Comparison of ENCODE assay signal across 8 cellular contexts in genomic region chr5:52989025-52989780, GRCh38. TPM values are rescaled to one million over a fixed set of nuclear protein-coding genes. Genes with fewer than 3 reads are reported as not detected.
DNase-seq lines count a peak whose midpoint lies in the region; ATAC-seq, FAIRE-seq and TF ChIP-seq lines count a peak whose summit lies in the region.

Gene ITGA2, plus strand, starts transcription at chr5:52989352. Its CDS starts 117 bp downstream, at chr5:52989469.

- peak within 1 kb of the TSS; percentile 25 to 80 (median 72) for H3K4me3 Mint-ChIP-seq in IgD-negative memory B cell
- H3K4me3 Mint-ChIP-seq in memory B cell: peak within 1 kb of the TSS; percentile 73

- H3K9me3 Mint-ChIP-seq in IgD-negative memory B cell (no peaks in the 10 kb centered on the region), memory B cell (no peaks in the 10 kb centered on the region)

- H3K4me1 Mint-ChIP-seq in IgD-negative memory B cell: peaks cover 3 to 8% (median 4%) of the 10 kb centered on the region in 3 donors
- H3K4me1 Mint-ChIP-seq in memory B cell: peaks cover 4% of the 10 kb centered on the region

- no peak within 1 kb of the TSS for H3K23ac ChIP-seq in H1 (ENCODE audit: insufficient read length)

- H3K27me3 Mint-ChIP-seq in IgD-negative memory B cell: peaks cover 45% of the 10 kb centered on the region
- peaks cover 32% of the 10 kb centered on the region for H3K27me3 Mint-ChIP-seq in memory B cell

- H3K27ac ChIP-seq in H1 (ENCODE audit: low read depth, low read length) (no peak within 1 kb of the TSS), stomach smooth muscle (ENCODE audit: low read length) (no peak within 1 kb of the TSS)

- TF ChIP-seq EP300 in H1 (IDR thresholded peaks at IDR 0.05; ENCODE audit: borderline replicate concordance in 1 of 2, low read depth in 2 of 2, low read length in 2 of 2): no peak

- peak within 1 kb of the TSS; percentile 93 for H2AFZ ChIP-seq in H1 (ENCODE audit: low read length)

- DNase-seq in AML-193 (lab: John Stamatoyannopoulos, UW): peak; percentile 45 to 47
- DNase-seq in activated CD4-positive, alpha-beta T cell treated with anti-CD3 and anti-CD28 coated beads for 4 hours: peak; percentile 2 to 12
- peak in 1 of 2 experiments; percentile 77 for DNase-seq in H1 (ENCODE audit: low read depth in 1 of 2, low spot score in 2 of 2)
- DNase-seq in memory B cell (ENCODE audit: low spot score in 2 of 2): peak in 1 of 2 donors; percentile 15
- no peak for DNase-seq in foreskin melanocyte

- H3K9me3 ChIP-seq in H1 (ENCODE audit: insufficient read depth in 2 of 2, low read depth in 1 of 2, low read length in 1 of 2): no peaks in the 10 kb centered on the region
- no peaks in the 10 kb centered on the region for H3K9me3 ChIP-seq in stomach smooth muscle (ENCODE audit: control insufficient read depth in 2 of 2, low read length in 2 of 2)

- no peak within 1 kb of the TSS for H2AK5ac ChIP-seq in H1 (ENCODE audit: low read depth, low read length)

- H3K79me2 ChIP-seq in H1 (ENCODE audit: control insufficient read depth in 1 of 2, insufficient read depth in 2 of 2, low read length in 2 of 2): no peaks in the 10 kb centered on the region

- no peaks in the 10 kb centered on the region for H4K20me1 ChIP-seq in H1 (replicated peaks in 1 of 2; ENCODE audit: control insufficient read depth in 1 of 2, insufficient read depth in 2 of 2, low read length in 2 of 2)

- peak within 1 kb of the TSS; percentile 89; the same call in 1 of the 2 replicates for H2BK12ac ChIP-seq in H1 (ENCODE audit: low read depth, low read length)

- POLR2A ChIA-PET in H1 (lab: Charles Lee; ENCODE audit: partially characterized antibody): interaction anchor here (0.9 kb wide), 1 partner anchor 35 kb away, joined by 3 read pairs; no protein-coding TSS in a partner anchor

- H3K4me1 ChIP-seq in H1 (replicated peaks in 1 of 4; ENCODE audit: control insufficient read depth in 3 of 4, insufficient read depth in 4 of 4, low read length in 3 of 4): no peaks in the 10 kb centered on the region; a peak in 1 of 7 replicates
- peaks cover 11% of the 10 kb centered on the region for H3K4me1 ChIP-seq in stomach smooth muscle (ENCODE audit: control insufficient read depth, insufficient read depth, low read length)

- H3K27me3 ChIP-seq in H1 (replicated peaks in 1 of 4; ENCODE audit: control insufficient read depth in 3 of 4, extremely low read depth in 1 of 4, insufficient read depth in 3 of 4, low read length in 3 of 4) (peaks cover 0 to 13% (median 10%) of the 10 kb centered on the region in 4 experiments; a peak in 4 of 7 replicates), stomach smooth muscle (ENCODE audit: control insufficient read depth in 1 of 2, insufficient read depth in 2 of 2, low read length in 2 of 2) (no peaks in the 10 kb centered on the region)

- TF ChIP-seq CTCF in H1 (IDR thresholded peaks at IDR 0.05; ENCODE audit: control extremely low read depth in 1 of 3, insufficient read depth in 1 of 3, low read depth in 1 of 3, low read length in 3 of 3): no peak

- H3K79me1 ChIP-seq in H1 (ENCODE audit: low read depth, low read length): no peaks in the 10 kb centered on the region

- peak in 1 of 2 experiments; percentile 33; a peak in 1 of 3 replicates for TF ChIP-seq POLR2A in H1 (IDR thresholded peaks at IDR 0.05; ENCODE audit: control extremely low read depth in 1 of 2, low read depth in 2 of 2, low read length in 2 of 2)

- no peak within 1 kb of the TSS for H3K4ac ChIP-seq in H1 (replicated peaks; ENCODE audit: insufficient read length, low read depth, low read length)

- H3K4me2 ChIP-seq in H1 (ENCODE audit: insufficient read depth in 1 of 2, low read depth in 2 of 2, low read length in 2 of 2): peak within 1 kb of the TSS; percentile 88 to 95

- no peak within 1 kb of the TSS for H3K56ac ChIP-seq in H1 (replicated peaks; ENCODE audit: insufficient read length, low read depth, low read length)

- H4K91ac ChIP-seq in H1 (replicated peaks; ENCODE audit: insufficient read length, low read length): peak within 1 kb of the TSS; percentile 52

- H2BK20ac ChIP-seq in H1 (ENCODE audit: low read length): no peak within 1 kb of the TSS

- H3K27ac Mint-ChIP-seq in IgD-negative memory B cell (no peak within 1 kb of the TSS), memory B cell (no peak within 1 kb of the TSS)

- H3K18ac ChIP-seq in H1 (ENCODE audit: extremely low read depth, low read length): peak within 1 kb of the TSS; percentile 88; the same call in 1 of the 2 replicates

- peak; percentile 48 for ATAC-seq in GM19463 (IDR thresholded peaks at IDR 0.05; ENCODE audit: unreplicated experiment)
- ATAC-seq in memory B cell (ENCODE audit: low read depth): peak; percentile 42

- H3K36me3 ChIP-seq in H1 (ENCODE audit: control insufficient read depth in 2 of 4, insufficient read depth in 4 of 4, low read length in 3 of 4): no peaks in the 10 kb centered on the region; a peak in 1 of 8 replicates
- H3K36me3 ChIP-seq in stomach smooth muscle (ENCODE audit: control insufficient read depth in 2 of 2, insufficient read depth in 2 of 2, low read length in 2 of 2): no peaks in the 10 kb centered on the region

- H4K8ac ChIP-seq in H1 (ENCODE audit: extremely low read depth, insufficient read depth, low read length): peak within 1 kb of the TSS; percentile 17; the same call in 1 of the 2 replicates

- no peak within 1 kb of the TSS for H4K5ac ChIP-seq in H1 (ENCODE audit: insufficient read length, low read depth, low read length)

- H3K23me2 ChIP-seq in H1 (ENCODE audit: low read depth, low read length): peaks cover 15% of the 10 kb centered on the region

- peak within 1 kb of the TSS; percentile 88 for H2BK15ac ChIP-seq in H1 (ENCODE audit: low read length)

- CTCF ChIA-PET in H1 (lab: Charles Lee; ENCODE audit: partially characterized antibody): interaction anchor here (0.7 to 6.5 kb wide), 7 partner anchors 8 to 297 kb away, joined by 3 to 44 read pairs (median 4); no protein-coding TSS in a partner anchor

- H2BK5ac ChIP-seq in H1 (ENCODE audit: low read depth, low read length): 0 out of 2 replicates have a peak within 1 kb of the TSS, but pooled peaks have one; percentile 27

- no peaks in the 10 kb centered on the region for H3K36me3 Mint-ChIP-seq in IgD-negative memory B cell
- H3K36me3 Mint-ChIP-seq in memory B cell: no peaks in the 10 kb centered on the region

- H3K9ac ChIP-seq in H1 (replicated peaks in 1 of 4; ENCODE audit: extremely low read depth in 1 of 4, low read depth in 3 of 4, low read length in 3 of 4) (peak within 1 kb of the TSS; percentile 52 to 84 (median 67)), stomach smooth muscle (ENCODE audit: low read length in 2 of 2) (peak within 1 kb of the TSS; percentile 37 to 63)

- TF ChIP-seq RAD21 in H1 (IDR thresholded peaks at IDR 0.05 in 1 of 2, conservative IDR thresholded peaks at IDR 0.05 in 1 of 2; ENCODE audit: low read depth in 2 of 2, low read length in 2 of 2): no peak

- WGBS in H1 (ENCODE audit: extremely low coverage in 1 of 2, insufficient coverage in 1 of 2, insufficient read length in 1 of 2, insufficient replicate concordance in 2 of 2, low coverage in 1 of 2, low lambda C conversion rate in 2 of 2, missing lambda C conversion rate in 1 of 2), 2 experiments: 3% methylated on average over 39 of the region's 64 CpGs; no CpG with 5 or more reads in 1 of the 2 experiments

- H2BK120ac ChIP-seq in H1 (replicated peaks; ENCODE audit: low read depth, low read length): no peak within 1 kb of the TSS

- H3K14ac ChIP-seq in H1 (ENCODE audit: insufficient read length): no peak within 1 kb of the TSS

- FAIRE-seq in H1 (lab: Jason Lieb, UNC): no peak

- peak within 1 kb of the TSS; percentile 77 to 92 (median 88) for H3K4me3 ChIP-seq in H1 (ENCODE audit: extremely low read depth in 1 of 4, insufficient read depth in 2 of 4, low read depth in 3 of 4, low read length in 4 of 4)
- peak within 1 kb of the TSS; percentile 84 to 85 for H3K4me3 ChIP-seq in stomach smooth muscle (ENCODE audit: low read length in 2 of 2)

TF ChIP-seq in H1, 55 proteins besides CTCF, POLR2A, EP300 and RAD21 (continues in another document):
- peak; percentile 53; the same call in 1 of the 2 replicates for TF ChIP-seq MAX (IDR thresholded peaks at IDR 0.05)
- no peak for TF ChIP-seq TCF12 (IDR thresholded peaks at IDR 0.05; ENCODE audit: low read depth, low read length)
- 0 out of 2 replicates have a peak, but pooled peaks have one; percentile 24 for TF ChIP-seq KDM1A (IDR thresholded peaks at IDR 0.05; ENCODE audit: borderline replicate concordance, low read length)
- TF ChIP-seq HDAC2 (IDR thresholded peaks at IDR 0.05; ENCODE audit: borderline replicate concordance in 1 of 2, low read depth in 2 of 2, low read length in 2 of 2): peak in 1 of 2 experiments; percentile 47; a peak in 1 of 4 replicates
- no peak for TF ChIP-seq CHD1 (IDR thresholded peaks at IDR 0.05; ENCODE audit: low read depth, low read length)
- TF ChIP-seq SP2 (IDR thresholded peaks at IDR 0.05; ENCODE audit: low read length): no peak
- no peak for TF ChIP-seq BRCA1 (IDR thresholded peaks at IDR 0.05; ENCODE audit: low read depth, low read length)
- no peak for TF ChIP-seq SIX5 (IDR thresholded peaks at IDR 0.05; ENCODE audit: low read depth, low read length)
- no peak for TF ChIP-seq BCL11A (IDR thresholded peaks at IDR 0.05; ENCODE audit: low read depth in 2 of 2, low read length in 2 of 2)
- TF ChIP-seq SP4 (IDR thresholded peaks at IDR 0.05; ENCODE audit: low read length): no peak
- TF ChIP-seq TEAD4 (IDR thresholded peaks at IDR 0.05; ENCODE audit: low read depth, low read length): no peak
- TF ChIP-seq SP1 (IDR thresholded peaks at IDR 0.05; ENCODE audit: low read depth, low read length): no peak
- peak; percentile 90 for TF ChIP-seq KDM4A (IDR thresholded peaks at IDR 0.05; ENCODE audit: low read depth, low read length, severe bottlenecking)
- TF ChIP-seq RBBP5 (IDR thresholded peaks at IDR 0.05; ENCODE audit: borderline replicate concordance, low read depth, low read length): peak; percentile 87
- TF ChIP-seq RNF2 (IDR thresholded peaks at IDR 0.05; ENCODE audit: borderline replicate concordance, low read depth, low read length, missing control alignments, poor library complexity, severe bottlenecking): no peak

RNA-seq across cellular contexts. Expression of gene ITGA2, which starts in this region (rescaled TPM):
- not detected for polyA plus RNA-seq in IgD-negative memory B cell
- 7.2 and 7.7 TPM in 2 replicates for total RNA-seq in H1 (2021; fragmentation: NEBNext Ultra II Directional; extraction: Animal tissue kit (Norgen Biotek cat#: 25700))
- 1.0 and 1.4 TPM in 2 replicates for polyA plus RNA-seq in H1 (2011; rRNA removed)
- 1.8 TPM for polyA plus RNA-seq in H1 (2011; cell fraction: cytosol; rRNA removed)
- 2.1 TPM for polyA plus RNA-seq in H1 (2011; cell fraction: nucleus; rRNA removed)
- polyA plus RNA-seq in H1 (2012, experiment 1 of 2): 1.7 to 3.6 TPM (median 2.8 TPM) in 4 replicates
- 0.25 TPM for polyA plus RNA-seq in H1 (2012, experiment 2 of 2)
- polyA plus RNA-seq in H1 (2013, experiment 1 of 2): 7.3 TPM
- 6.1 TPM for polyA plus RNA-seq in H1 (2013, experiment 2 of 2)
- 7.4 and 13.3 TPM in 2 replicates for polyA minus RNA-seq in H1 (2011; rRNA and poly(A)+ RNA removed)
- polyA minus RNA-seq in H1 (2011; cell fraction: cytosol; rRNA and poly(A)+ RNA removed): 4.0 TPM
- 7.5 TPM for polyA minus RNA-seq in H1 (2011; cell fraction: nucleus; rRNA and poly(A)+ RNA removed)
